ENCODE assay signal across 8 cellular contexts in genomic region chr5:173326501-173326960, GRCh38. TPM values are rescaled to one million over a fixed set of nuclear protein-coding genes. Genes with fewer than 3 reads are reported as not detected.
A peak's percentile ranks its signal among the peaks of the same experiment; 100 is the strongest.
DNase-seq lines count a peak whose midpoint lies in the region; ATAC-seq and TF ChIP-seq lines count a peak whose summit lies in the region.

No MANE protein-coding gene starts in this region.

- H3K27me3 ChIP-seq in heart right ventricle, result peaks cover 0 to 84% (median 17%) of the 10 kb centered on the region in 7 donors
- no peaks in the 10 kb centered on the region for H3K27me3 ChIP-seq in foreskin keratinocyte
- peaks cover 0 to 69% of the 10 kb centered on the region in 2 donors for H3K27me3 ChIP-seq in tibial artery
- peaks cover 0 to 15% of the 10 kb centered on the region in 2 donors for H3K27me3 ChIP-seq in Peyer's patch

- peak overlapping the region in 6 of 10 donors; percentile 31 to 78 (median 66) for H3K27ac ChIP-seq in heart right ventricle
- H3K27ac ChIP-seq in foreskin keratinocyte, result no peak overlapping the region
- peak overlapping the region in 1 of 2 donors; percentile 42 for H3K27ac ChIP-seq in tibial artery
- no peak overlapping the region for H3K27ac ChIP-seq in Peyer's patch

- peak overlapping the region; percentile 97 for H3K4me3 Mint-ChIP-seq in T-helper 1 cell treated with Interleukin-12 subunit alpha and Interleukin-12 subunit beta and Interleukin-4 antibody, amounts not matched to agents 30 μg/mL and 1 μg/mL, for 36 hours

- H3K4me1 ChIP-seq in heart right ventricle (peaks cover 14 to 90% (median 63%) of the 10 kb centered on the region in 9 donors), foreskin keratinocyte (no peaks in the 10 kb centered on the region), tibial artery (peaks cover 0 to 56% (median 49%) of the 10 kb centered on the region in 4 donors), Peyer's patch (peaks cover 0 to 33% (median 1%) of the 10 kb centered on the region in 4 donors)

- TF ChIP-seq POLR2A in Peyer's patch (IDR thresholded peaks at IDR 0.05), result no peak

- no peaks in the 10 kb centered on the region for H3K9me3 ChIP-seq in heart right ventricle
- H3K9me3 ChIP-seq in tibial artery, result no peaks in the 10 kb centered on the region
- no peaks in the 10 kb centered on the region for H3K9me3 ChIP-seq in Peyer's patch

- H3K4me3 ChIP-seq in heart right ventricle (peak overlapping the region; percentile 29 to 62 (median 58)), tibial artery (peak overlapping the region; percentile 46 to 51), Peyer's patch (peak overlapping the region in 1 of 4 donors; percentile 45)

- peaks cover 53% of the 10 kb centered on the region for H3K4me1 Mint-ChIP-seq in T-helper 1 cell treated with Interleukin-12 subunit alpha and Interleukin-12 subunit beta and Interleukin-4 antibody, amounts not matched to agents 30 μg/mL and 1 μg/mL, for 36 hours (ENCODE audit: low read depth)

- ATAC-seq in heart right ventricle (no peak), left cardiac atrium (no peak), foreskin keratinocyte (peak; percentile 47), GM21360 (IDR thresholded peaks at IDR 0.05; ENCODE audit: unreplicated experiment) (no peak)

- no peaks in the 10 kb centered on the region for H3K9me3 Mint-ChIP-seq in T-helper 1 cell treated with Interleukin-12 subunit alpha and Interleukin-12 subunit beta and Interleukin-4 antibody, amounts not matched to agents 30 μg/mL and 1 μg/mL, for 36 hours

- peaks cover 0 to 11% (median 0%) of the 10 kb centered on the region in 9 donors for H3K36me3 ChIP-seq in heart right ventricle
- no peaks in the 10 kb centered on the region for H3K36me3 ChIP-seq in tibial artery
- no peaks in the 10 kb centered on the region for H3K36me3 ChIP-seq in Peyer's patch

- intact Hi-C loops in heart right ventricle (cut with DNase I), result no loop called here
- intact Hi-C loops in left cardiac atrium (cut with DNase I), result loop anchor here in 1 of 2 donors (10.0 kb wide), 2 partner anchors 82 to 128 kb away; no protein-coding TSS in a partner anchor
- intact Hi-C loops in tibial artery (cut with DNase I; ENCODE audit: low total_unique reads), result no loop called here

- H3K27me3 Mint-ChIP-seq in T-helper 1 cell treated with Interleukin-12 subunit alpha and Interleukin-12 subunit beta and Interleukin-4 antibody, amounts not matched to agents 30 μg/mL and 1 μg/mL, for 36 hours (ENCODE audit: low read depth), result no peaks in the 10 kb centered on the region

- DNase-seq in heart right ventricle (no peak), left cardiac atrium (no peak), foreskin keratinocyte (peak; percentile 74 to 89), tibial artery (no peak), Peyer's patch (no peak)
- no peak for DNase-seq in activated naive CD4-positive, alpha-beta T cell treated with anti-CD3 and anti-CD28 coated beads, Interleukin-2, amount 50 U/mL, for 16 hours

- no peak for TF ChIP-seq CTCF in heart right ventricle (IDR thresholded peaks at IDR 0.05)
- no peak for TF ChIP-seq CTCF in foreskin keratinocyte (conservative IDR thresholded peaks at IDR 0.05)
- no peak for TF ChIP-seq CTCF in tibial artery (IDR thresholded peaks at IDR 0.05)
- no peak for TF ChIP-seq CTCF in Peyer's patch (IDR thresholded peaks at IDR 0.05)

- 53 to 61% methylated on average over 15 of the region's 15 CpGs for WGBS in heart right ventricle, 2 donors

- H3K27ac Mint-ChIP-seq in T-helper 1 cell treated with Interleukin-12 subunit alpha and Interleukin-12 subunit beta and Interleukin-4 antibody, amounts not matched to agents 30 μg/mL and 1 μg/mL, for 36 hours, result peak overlapping the region; percentile 81

- peaks cover 31% of the 10 kb centered on the region for H3K36me3 Mint-ChIP-seq in T-helper 1 cell treated with Interleukin-12 subunit alpha and Interleukin-12 subunit beta and Interleukin-4 antibody, amounts not matched to agents 30 μg/mL and 1 μg/mL, for 36 hours (ENCODE audit: low read depth)

RNA-seq across cellular contexts. Expression of gene STC2, which starts 1.7 kb away (rescaled TPM):
- 10 to 100 TPM in 3 of 10 donors, 1 to 10 TPM in 7; 3.7 to 26.9 (median 6.8) TPM for total RNA-seq in heart right ventricle
- polyA plus RNA-seq in heart right ventricle, result 1 to 10 TPM; 4.0 to 4.6 TPM
- 10 to 100 TPM; 13.5 to 17.5 TPM for total RNA-seq in left cardiac atrium
- total RNA-seq in foreskin keratinocyte, result 10.2 and 25.1 TPM in 2 replicates
- 8.6 and 17.8 TPM in 2 replicates for polyA plus RNA-seq in foreskin keratinocyte
- 1 to 10 TPM in 2 of 4 donors, under 1 TPM in 2; 0.83 to 3.8 (median 1.7) TPM for total RNA-seq in Peyer's patch

Comparison
In these comparisons a context has a peak if more than half of its experiments do, and no peak if none do; other contexts are left out.
1. DNase-seq: peak in foreskin keratinocyte (2 of 2); none in heart right ventricle (0 of 2), left cardiac atrium (single experiment), tibial artery (0 of 2), Peyer's patch (0 of 3) and activated naive CD4-positive, alpha-beta T cell treated with anti-CD3 and anti-CD28 coated beads, Interleukin-2, amount 50 U/mL, for 16 hours (single experiment).
2. H3K27ac ChIP-seq: peak in heart right ventricle (6 of 10); none in foreskin keratinocyte (single experiment) and Peyer's patch (0 of 4).